Comparison of ENCODE assay signal across 1 cellular context in the genomic region with DNA sequence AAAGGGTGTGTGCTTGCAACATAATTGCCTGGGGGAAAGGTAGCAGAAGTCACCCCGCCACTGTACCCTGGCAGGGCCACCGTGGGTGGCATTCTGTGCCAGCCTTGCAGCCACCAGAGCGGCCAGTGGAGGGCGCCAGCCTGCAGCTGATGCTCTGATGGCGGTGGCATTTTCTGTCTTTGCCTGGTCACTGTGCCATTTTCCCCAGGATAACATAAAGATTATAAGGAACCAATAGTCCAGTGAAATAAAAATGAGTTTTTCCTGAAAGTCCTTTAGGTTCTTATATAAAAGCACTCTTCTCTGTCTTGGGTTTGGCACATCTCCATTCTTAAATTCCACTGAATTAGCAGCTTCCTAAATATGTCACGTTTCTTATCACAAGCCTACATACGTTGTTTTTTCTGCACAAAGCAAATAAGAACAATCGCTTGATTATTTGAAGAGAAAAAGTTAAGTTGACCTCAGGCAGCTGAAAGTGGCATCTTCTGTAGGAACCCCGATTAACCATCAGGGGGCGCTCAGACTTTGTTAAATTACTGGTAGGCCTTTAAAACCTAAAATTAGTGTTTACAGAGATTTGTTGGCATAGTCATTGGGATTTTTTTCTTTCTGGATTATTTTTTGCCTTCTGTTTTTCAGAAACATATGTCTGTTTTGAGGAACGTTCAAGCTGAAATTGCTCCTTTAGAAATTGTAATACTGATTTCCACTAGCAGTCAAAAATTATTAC.
A peak's percentile ranks its signal among the peaks of the same experiment; 100 is the strongest.
TF ChIP-seq lines count a peak whose summit lies in the region.

No MANE protein-coding gene starts in this region.

TF ChIP-seq in GM12878, 131 proteins besides CTCF, POLR2A, EP300 and RAD21 (continued from another document):
- peak; percentile 13; the same call in 1 of the 2 replicates for TF ChIP-seq RUNX3 (IDR thresholded peaks at IDR 0.05; ENCODE audit: low read length)
- TF ChIP-seq, protein P1, sequence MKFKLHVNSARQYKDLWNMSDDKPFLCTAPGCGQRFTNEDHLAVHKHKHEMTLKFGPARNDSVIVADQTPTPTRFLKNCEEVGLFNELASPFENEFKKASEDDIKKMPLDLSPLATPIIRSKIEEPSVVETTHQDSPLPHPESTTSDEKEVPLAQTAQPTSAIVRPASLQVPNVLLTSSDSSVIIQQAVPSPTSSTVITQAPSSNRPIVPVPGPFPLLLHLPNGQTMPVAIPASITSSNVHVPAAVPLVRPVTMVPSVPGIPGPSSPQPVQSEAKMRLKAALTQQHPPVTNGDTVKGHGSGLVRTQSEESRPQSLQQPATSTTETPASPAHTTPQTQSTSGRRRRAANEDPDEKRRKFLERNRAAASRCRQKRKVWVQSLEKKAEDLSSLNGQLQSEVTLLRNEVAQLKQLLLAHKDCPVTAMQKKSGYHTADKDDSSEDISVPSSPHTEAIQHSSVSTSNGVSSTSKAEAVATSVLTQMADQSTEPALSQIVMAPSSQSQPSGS (IDR thresholded peaks at IDR 0.05; ENCODE audit: low read length) = 0 out of 2 replicates have a peak, but pooled peaks have one; percentile 25
- TF ChIP-seq YY1 (IDR thresholded peaks at IDR 0.05; ENCODE audit: low read depth, low read length) = 0 out of 2 replicates have a peak, but pooled peaks have one; percentile 33
